18 cellular contexts compared by ENCODE assay signal in genomic region chr11:135036488-135037297, GRCh38.
DNase-seq lines count a peak whose midpoint lies in the region; FAIRE-seq and TF ChIP-seq lines count a peak whose summit lies in the region.
"Had no signal": no experiment of that assay in that cellular context is flagged by ENCODE, and none has a peak within 500 bp of the region (broad histone marks: within the 10 kb centered on the region; RNA-seq: fewer than 3 reads in every experiment).

No MANE protein-coding gene starts in this region.

- H2BK12ac ChIP-seq in H9 (ENCODE audit: insufficient read length, low read depth, low read length) (no peak overlapping the region), H1 (ENCODE audit: low read depth, low read length) (peak overlapping the region; percentile 68; the same call in 1 of the 2 replicates)

- peaks cover 2% of the 10 kb centered on the region; the same call in 1 of the 2 replicates for H3K27me3 ChIP-seq in H9 (ENCODE audit: insufficient read depth, low read length)
- H3K27me3 ChIP-seq in H1 (replicated peaks in 1 of 4; ENCODE audit: control insufficient read depth in 3 of 4, extremely low read depth in 1 of 4, insufficient read depth in 3 of 4, low read length in 3 of 4): peaks cover 0 to 5% (median 0%) of the 10 kb centered on the region in 4 experiments; a peak in 2 of 7 replicates
- no peaks in the 10 kb centered on the region for H3K27me3 ChIP-seq in mesendoderm (ENCODE audit: insufficient read depth, low read length, poor library complexity)
- H3K27me3 ChIP-seq: BE2C had no signal

- no peak overlapping the region for H2AK5ac ChIP-seq in H9 (ENCODE audit: insufficient read length, low read length)
- peak overlapping the region; percentile 47; the same call in 1 of the 2 replicates for H2AK5ac ChIP-seq in H1 (ENCODE audit: low read depth, low read length)
- H2AK5ac ChIP-seq in mesendoderm (ENCODE audit: low read length): no peak overlapping the region

- peaks cover 0 to 6% (median 0%) of the 10 kb centered on the region in 3 experiments; a peak in 1 of 7 replicates for H3K36me3 Mint-ChIP-seq in H9 (ENCODE audit: insufficient read depth in 1 of 3, low read depth in 3 of 3)
- H3K36me3 Mint-ChIP-seq: CD4-positive, alpha-beta memory T cell had no signal

- H3K14ac ChIP-seq in H9 (ENCODE audit: insufficient read depth, low read length): peak overlapping the region; percentile 23; the same call in 1 of the 2 replicates
- no peak overlapping the region for H3K14ac ChIP-seq in H1 (ENCODE audit: insufficient read length)

- no peaks in the 10 kb centered on the region for H3K36me3 ChIP-seq in H1 (ENCODE audit: control insufficient read depth in 2 of 4, insufficient read depth in 4 of 4, low read length in 3 of 4)
- no peaks in the 10 kb centered on the region for H3K36me3 ChIP-seq in mesendoderm (ENCODE audit: control insufficient read depth, insufficient read depth, low read length)
- H3K36me3 ChIP-seq: BE2C had no signal

- no peak overlapping the region for H4K5ac ChIP-seq in H9 (ENCODE audit: insufficient read length, low read depth, low read length)
- H4K5ac ChIP-seq in H1 (ENCODE audit: insufficient read length, low read depth, low read length): no peak overlapping the region
- no peak overlapping the region for H4K5ac ChIP-seq in mesendoderm (ENCODE audit: low read length)

- H4K91ac ChIP-seq in H9 (ENCODE audit: insufficient read length, low read depth, low read length): no peak overlapping the region
- H4K91ac ChIP-seq in H1 (replicated peaks; ENCODE audit: insufficient read length, low read length): no peak overlapping the region

- H3K23me2 ChIP-seq in H9 (ENCODE audit: insufficient read length, low read depth, low read length, poor library complexity, severe bottlenecking) (no peaks in the 10 kb centered on the region), H1 (ENCODE audit: low read depth, low read length) (peaks cover 3% of the 10 kb centered on the region; the same call in 1 of the 2 replicates)

- H2BK20ac ChIP-seq in H9 (ENCODE audit: low read depth, low read length, poor library complexity, severe bottlenecking) (no peak overlapping the region), H1 (ENCODE audit: low read length) (peak overlapping the region; percentile 72; the same call in 1 of the 2 replicates)

- no peak overlapping the region for H3T11ph ChIP-seq in H9 (ENCODE audit: low read length)

- no peak for FAIRE-seq in H1 (lab: Jason Lieb, UNC)
- FAIRE-seq: A549, GM12892 had no signal

- TF ChIP-seq RAD21 in H1 (IDR thresholded peaks at IDR 0.05 in 1 of 2, conservative IDR thresholded peaks at IDR 0.05 in 1 of 2; ENCODE audit: low read depth in 2 of 2, low read length in 2 of 2): no peak

- H3K23ac ChIP-seq in H9 (ENCODE audit: insufficient read length, low read depth, low read length) (no peak overlapping the region), H1 (ENCODE audit: insufficient read length) (no peak overlapping the region), mesendoderm (ENCODE audit: low read length) (peak overlapping the region; percentile 35)

- DNase-seq in H9 (no peak), NCI-H1105 (lab: John Stamatoyannopoulos, UW) (peak; percentile 2), H1 (ENCODE audit: low read depth in 1 of 2, low spot score in 2 of 2) (peak in 1 of 2 experiments; percentile 36), mesendoderm (peak; percentile 25), NCI-H1092 treated with DMSO at 0.1 percent for 48 hours (lab: John Stamatoyannopoulos, UW) (no peak), SK-N-DZ (ENCODE audit: low spot score) (no peak)
- DNase-seq in activated CD4-positive, alpha-beta T cell treated with anti-CD3 and anti-CD28 coated beads, Interleukin-2, amount 50 U/mL, for 4 hours: no peak
- DNase-seq: BE2C; CD4-positive, alpha-beta memory T cell; DND-41; GDM1; GOT3; HCEC 1CT; HFFc6; IMR-90 had no signal

- H3K79me1 ChIP-seq in H9 (ENCODE audit: insufficient read depth, low read depth, low read length, poor library complexity, severe bottlenecking) (no peaks in the 10 kb centered on the region), H1 (ENCODE audit: low read depth, low read length) (no peaks in the 10 kb centered on the region), mesendoderm (ENCODE audit: low read length) (no peaks in the 10 kb centered on the region)

- H3K18ac ChIP-seq in H9 (ENCODE audit: insufficient read length, low read depth, low read length) (no peak overlapping the region), H1 (ENCODE audit: extremely low read depth, low read length) (peak overlapping the region; percentile 60; the same call in 1 of the 2 replicates), mesendoderm (ENCODE audit: low read length) (no peak overlapping the region)

- TF ChIP-seq EP300 in H1 (IDR thresholded peaks at IDR 0.05; ENCODE audit: borderline replicate concordance in 1 of 2, low read depth in 2 of 2, low read length in 2 of 2): no peak

- WGBS in H9 (ENCODE audit: extremely low coverage, insufficient read length, low lambda C conversion rate): no CpG with 5 or more reads among the region's 19 CpGs
- 93% methylated on average over 16 of the region's 19 CpGs; no CpG with 5 or more reads in 1 of the 2 experiments for WGBS in H1 (ENCODE audit: extremely low coverage in 1 of 2, insufficient coverage in 1 of 2, insufficient read length in 1 of 2, insufficient replicate concordance in 2 of 2, low coverage in 1 of 2, low lambda C conversion rate in 2 of 2, missing lambda C conversion rate in 1 of 2), 2 experiments
- no CpG with 5 or more reads among the region's 19 CpGs for WGBS in mesendoderm (ENCODE audit: extremely low coverage, insufficient coverage, low lambda C conversion rate)

- no peak overlapping the region; a peak in 1 of 7 replicates for H3K27ac Mint-ChIP-seq in H9
- H3K27ac Mint-ChIP-seq: CD4-positive, alpha-beta memory T cell; HFFc6 had no signal

- H4K8ac ChIP-seq in H9 (replicated peaks; ENCODE audit: insufficient read length, low read depth, low read length) (no peak overlapping the region), H1 (ENCODE audit: extremely low read depth, insufficient read depth, low read length) (peak overlapping the region; percentile 7; the same call in 1 of the 2 replicates), mesendoderm (ENCODE audit: low read depth, low read length) (no peak overlapping the region)

- H4K20me1 ChIP-seq in H9 (ENCODE audit: control insufficient read depth, insufficient read depth, insufficient read length) (no peaks in the 10 kb centered on the region), H1 (replicated peaks in 1 of 2; ENCODE audit: control insufficient read depth in 1 of 2, insufficient read depth in 2 of 2, low read length in 2 of 2) (no peaks in the 10 kb centered on the region)

- no peak for TF ChIP-seq CTCF in H9 (conservative IDR thresholded peaks at IDR 0.05)
- TF ChIP-seq CTCF in H1 (IDR thresholded peaks at IDR 0.05; ENCODE audit: control extremely low read depth in 1 of 3, insufficient read depth in 1 of 3, low read depth in 1 of 3, low read length in 3 of 3): no peak

- H2BK15ac ChIP-seq in H9 (ENCODE audit: low read depth, low read length): no peak overlapping the region
- peak overlapping the region; percentile 61; the same call in 1 of the 2 replicates for H2BK15ac ChIP-seq in H1 (ENCODE audit: low read length)
- no peak overlapping the region for H2BK15ac ChIP-seq in mesendoderm (replicated peaks; ENCODE audit: low read depth)

- H3K4me1 ChIP-seq in H9 (ENCODE audit: insufficient read depth, low read length) (peaks cover 6% of the 10 kb centered on the region; the same call in 1 of the 2 replicates), H1 (replicated peaks in 1 of 4; ENCODE audit: control insufficient read depth in 3 of 4, insufficient read depth in 4 of 4, low read length in 3 of 4) (peaks cover 0 to 8% (median 6%) of the 10 kb centered on the region in 4 experiments; a peak in 4 of 7 replicates), mesendoderm (ENCODE audit: control insufficient read depth, low read depth, low read length) (peaks cover 4% of the 10 kb centered on the region)
- H3K4me1 ChIP-seq: A549, BE2C had no signal

- no peak overlapping the region for H2BK120ac ChIP-seq in H9 (ENCODE audit: low read depth, low read length, poor library complexity, severe bottlenecking)
- no peak overlapping the region for H2BK120ac ChIP-seq in H1 (replicated peaks; ENCODE audit: low read depth, low read length)
- no peak overlapping the region for H2BK120ac ChIP-seq in mesendoderm (ENCODE audit: low read depth, low read length)

- H3K9me3 Mint-ChIP-seq in H9: no peaks in the 10 kb centered on the region; a peak in 2 of 5 replicates

- H3K4me2 ChIP-seq in H9 (ENCODE audit: insufficient read depth, insufficient read length, low read length) (no peak overlapping the region), H1 (ENCODE audit: insufficient read depth in 1 of 2, low read depth in 2 of 2, low read length in 2 of 2) (no peak overlapping the region), mesendoderm (ENCODE audit: low read length) (no peak overlapping the region)
- H3K4me2 ChIP-seq: A549 had no signal

- H3K9ac ChIP-seq in H9 (ENCODE audit: extremely low read depth, insufficient read length, low read length) (no peak overlapping the region), H1 (replicated peaks in 1 of 4; ENCODE audit: extremely low read depth in 1 of 4, low read depth in 3 of 4, low read length in 3 of 4) (no peak overlapping the region), mesendoderm (ENCODE audit: low read length) (no peak overlapping the region)

- no peaks in the 10 kb centered on the region for H3K9me3 ChIP-seq in H9 (ENCODE audit: control insufficient read depth, low read depth, low read length)
- H3K9me3 ChIP-seq in H1 (ENCODE audit: insufficient read depth in 2 of 2, low read depth in 1 of 2, low read length in 1 of 2): no peaks in the 10 kb centered on the region
- H3K9me3 ChIP-seq: A549, BE2C had no signal

- H2AFZ ChIP-seq in H9 (ENCODE audit: low read length) (no peak overlapping the region), H1 (ENCODE audit: low read length) (no peak overlapping the region)

- H3K4me3 ChIP-seq in H1 (ENCODE audit: extremely low read depth in 1 of 4, insufficient read depth in 2 of 4, low read depth in 3 of 4, low read length in 4 of 4): no peak overlapping the region
- H3K4me3 ChIP-seq in mesendoderm (ENCODE audit: low read length): no peak overlapping the region
- H3K4me3 ChIP-seq: A549 had no signal

- H3K56ac ChIP-seq in H9 (ENCODE audit: insufficient read length, low read depth, low read length): no peak overlapping the region
- H3K56ac ChIP-seq in H1 (replicated peaks; ENCODE audit: insufficient read length, low read depth, low read length): no peak overlapping the region
- H3K56ac ChIP-seq in mesendoderm (ENCODE audit: low read length): no peak overlapping the region

- H3K27me3 Mint-ChIP-seq in H9 (ENCODE audit: low read depth): peaks cover 11% of the 10 kb centered on the region

- POLR2A ChIA-PET in H1 (lab: Charles Lee; ENCODE audit: partially characterized antibody): interaction anchor here (1.3 kb wide), 1 partner anchor 43 kb away, joined by 3 read pairs; no protein-coding TSS in a partner anchor

- H3K27ac ChIP-seq in H9 (ENCODE audit: insufficient read length, low read depth, low read length): no peak overlapping the region
- H3K27ac ChIP-seq in H1 (ENCODE audit: low read depth, low read length): no peak overlapping the region
- H3K27ac ChIP-seq in mesendoderm (ENCODE audit: low read depth, low read length): no peak overlapping the region
- H3K27ac ChIP-seq: A549, C4-2B had no signal

- CTCF ChIA-PET in H1 (lab: Charles Lee; ENCODE audit: partially characterized antibody): interaction anchor here (0.7 to 1.1 kb wide), 5 partner anchors 37 to 355 kb away, joined by 3 to 4 read pairs (median 3); no protein-coding TSS in a partner anchor

- H3K4ac ChIP-seq in H9 (ENCODE audit: low read depth, low read length) (no peak overlapping the region), H1 (replicated peaks; ENCODE audit: insufficient read length, low read depth, low read length) (no peak overlapping the region), mesendoderm (ENCODE audit: low read depth, low read length) (no peak overlapping the region)

- no peak overlapping the region for H2BK5ac ChIP-seq in H9 (ENCODE audit: insufficient read length, low read length)
- H2BK5ac ChIP-seq in H1 (ENCODE audit: low read depth, low read length): peak overlapping the region; percentile 52; the same call in 1 of the 2 replicates
- no peak overlapping the region for H2BK5ac ChIP-seq in mesendoderm (ENCODE audit: low read length)

- peaks cover 15 to 23% of the 10 kb centered on the region in 2 experiments for H3K4me1 Mint-ChIP-seq in H9
- H3K4me1 Mint-ChIP-seq: CD4-positive, alpha-beta memory T cell had no signal

- H3K4me3 Mint-ChIP-seq in H9: no peak overlapping the region
- H3K4me3 Mint-ChIP-seq: CD4-positive, alpha-beta memory T cell; HFFc6 had no signal

- no peaks in the 10 kb centered on the region for H3K79me2 ChIP-seq in H9 (ENCODE audit: insufficient read depth, low read length)
- H3K79me2 ChIP-seq in H1 (ENCODE audit: control insufficient read depth in 1 of 2, insufficient read depth in 2 of 2, low read length in 2 of 2): no peaks in the 10 kb centered on the region
- H3K79me2 ChIP-seq in mesendoderm (ENCODE audit: control insufficient read depth, insufficient read depth, low read length): no peaks in the 10 kb centered on the region

- no peak for TF ChIP-seq POLR2A in H1 (IDR thresholded peaks at IDR 0.05; ENCODE audit: control extremely low read depth in 1 of 2, low read depth in 2 of 2, low read length in 2 of 2)

Comparison
In these comparisons a context has a peak if more than half of its experiments do, and no peak if none do; other contexts are left out.
1. DNase-seq: peak in NCI-H1105 (single experiment) and mesendoderm (single experiment); none in H9 (single experiment), NCI-H1092 treated with DMSO at 0.1 percent for 48 hours (single experiment), activated CD4-positive, alpha-beta T cell treated with anti-CD3 and anti-CD28 coated beads, Interleukin-2, amount 50 U/mL, for 4 hours (0 of 2) and SK-N-DZ (single experiment).